Comparison of ENCODE assay signal across 8 cellular contexts in genomic region chr11:57647960-57648776, GRCh38. TPM values are rescaled to one million over a fixed set of nuclear protein-coding genes. Genes with fewer than 3 reads are reported as not detected.
DNase-seq lines count a peak whose midpoint lies in the region; ATAC-seq and TF ChIP-seq lines count a peak whose summit lies in the region.

No MANE protein-coding gene starts in this region.

- H3K36me3 Mint-ChIP-seq in activated CD4-positive, alpha-beta T cell treated with anti-CD3 and anti-CD28 coated beads, Interleukin-2, amount 10 ng/mL, durations not matched to agents 24 days and 14 days (ENCODE audit: low read depth) = no peaks in the 10 kb centered on the region
- no peaks in the 10 kb centered on the region for H3K36me3 Mint-ChIP-seq in stimulated activated memory B cell treated with anti-CD40 and anti-IgM and Interleukin-4, amounts not matched to agents 10 μg/mL and 1 μg/mL and 100 μg/mL, for 72 hours

- H3K27me3 Mint-ChIP-seq in activated CD4-positive, alpha-beta T cell treated with anti-CD3 and anti-CD28 coated beads, Interleukin-2, amount 10 ng/mL, durations not matched to agents 24 days and 14 days = peaks cover 39% of the 10 kb centered on the region
- peaks cover 80% of the 10 kb centered on the region for H3K27me3 Mint-ChIP-seq in stimulated activated memory B cell treated with anti-CD40 and anti-IgM and Interleukin-4, amounts not matched to agents 10 μg/mL and 1 μg/mL and 100 μg/mL, for 72 hours

- H3K4me3 Mint-ChIP-seq in activated CD4-positive, alpha-beta T cell treated with anti-CD3 and anti-CD28 coated beads, Interleukin-2, amount 10 ng/mL, durations not matched to agents 24 days and 14 days = peak overlapping the region; percentile 86
- peak overlapping the region; percentile 72 for H3K4me3 Mint-ChIP-seq in stimulated activated memory B cell treated with anti-CD40 and anti-IgM and Interleukin-4, amounts not matched to agents 10 μg/mL and 1 μg/mL and 100 μg/mL, for 72 hours

- H3K4me3 ChIP-seq in fibroblast of the aortic adventitia (ENCODE audit: low read depth, low read length) = peak overlapping the region; percentile 74

- TF ChIP-seq CTCF in fibroblast of the aortic adventitia (IDR thresholded peaks at IDR 0.05; ENCODE audit: insufficient read depth, low read length) = no peak

- H3K9me3 Mint-ChIP-seq in activated CD4-positive, alpha-beta T cell treated with anti-CD3 and anti-CD28 coated beads, Interleukin-2, amount 10 ng/mL, durations not matched to agents 24 days and 14 days = no peaks in the 10 kb centered on the region
- H3K9me3 Mint-ChIP-seq in stimulated activated memory B cell treated with anti-CD40 and anti-IgM and Interleukin-4, amounts not matched to agents 10 μg/mL and 1 μg/mL and 100 μg/mL, for 72 hours = no peaks in the 10 kb centered on the region

- peak overlapping the region; percentile 70 for H3K27ac Mint-ChIP-seq in activated CD4-positive, alpha-beta T cell treated with anti-CD3 and anti-CD28 coated beads, Interleukin-2, amount 10 ng/mL, durations not matched to agents 24 days and 14 days
- peak overlapping the region; percentile 57 for H3K27ac Mint-ChIP-seq in stimulated activated memory B cell treated with anti-CD40 and anti-IgM and Interleukin-4, amounts not matched to agents 10 μg/mL and 1 μg/mL and 100 μg/mL, for 72 hours

- peaks cover 52% of the 10 kb centered on the region for H3K4me1 Mint-ChIP-seq in activated CD4-positive, alpha-beta T cell treated with anti-CD3 and anti-CD28 coated beads, Interleukin-2, amount 10 ng/mL, durations not matched to agents 24 days and 14 days
- H3K4me1 Mint-ChIP-seq in stimulated activated memory B cell treated with anti-CD40 and anti-IgM and Interleukin-4, amounts not matched to agents 10 μg/mL and 1 μg/mL and 100 μg/mL, for 72 hours = peaks cover 54% of the 10 kb centered on the region

- intact Hi-C loops in activated CD4-positive, alpha-beta T cell treated with anti-CD3 and anti-CD28 coated beads, Interleukin-2, amount 10 ng/mL, durations not matched to agents 24 days and 14 days (cut with micrococcal nuclease) = loop anchor here (5.0 kb wide), 1 partner anchor 311 kb away; the partner anchor contains the start of genes P2RX3 and SSRP1

- DNase-seq in activated CD4-positive, alpha-beta T cell treated with anti-CD3 and anti-CD28 coated beads, Interleukin-2, amount 10 ng/mL, durations not matched to agents 24 days and 14 days = peak; percentile 61
- DNase-seq in activated CD4-positive, alpha-beta T cell treated with anti-CD3 and anti-CD28 coated beads, Interleukin-2, amount 50 U/mL, for 48 hours = no peak
- DNase-seq in fibroblast of the aortic adventitia (ENCODE audit: low read depth) = no peak
- no peak for DNase-seq in hepatic stellate cell (ENCODE audit: low spot score)
- no peak for DNase-seq in NCI-H146 treated with DMSO at 0.1 percent for 48 hours (lab: John Stamatoyannopoulos, UW; ENCODE audit: unreplicated experiment)

- ATAC-seq in SK-N-SH treated with all-trans-retinoic acid at 6 μM for 48 hours (peak; percentile 40), HG02852 (IDR thresholded peaks at IDR 0.05; ENCODE audit: unreplicated experiment) (no peak)
- ATAC-seq in stimulated activated memory B cell treated with anti-CD40 and anti-IgM and Interleukin-4, amounts not matched to agents 10 μg/mL and 1 μg/mL and 100 μg/mL, for 72 hours = no peak

TF ChIP-seq in SK-N-SH treated with all-trans-retinoic acid at 6 μM for 48 hours, 23 proteins besides CTCF, POLR2A, EP300 and RAD21:
- TF ChIP-seq GLIS3 (CRISPR knock-in tag; IDR thresholded peaks at IDR 0.05) (no peak), BACH2 (CRISPR knock-in tag; IDR thresholded peaks at IDR 0.05; ENCODE audit: borderline replicate concordance) (no peak), ESRRG (CRISPR knock-in tag; IDR thresholded peaks at IDR 0.05) (no peak), PPARA (CRISPR knock-in tag; IDR thresholded peaks at IDR 0.05; ENCODE audit: borderline replicate concordance) (no peak), ZC3H10 (CRISPR knock-in tag; IDR thresholded peaks at IDR 0.05) (no peak), RARB (CRISPR knock-in tag; IDR thresholded peaks at IDR 0.05) (no peak), ZFP3 (CRISPR knock-in tag; IDR thresholded peaks at IDR 0.05) (no peak), ZNF8 (CRISPR knock-in tag; IDR thresholded peaks at IDR 0.05) (no peak)
TF ChIP-seq in SK-N-SH treated with all-trans-retinoic acid at 6 μM for 48 hours: peak in this region for 0.

RNA-seq across cellular contexts. Expression of gene YPEL4, which starts 1.5 kb away (rescaled TPM):
- total RNA-seq in activated CD4-positive, alpha-beta T cell treated with anti-CD3 and anti-CD28 coated beads, Interleukin-2, amount 10 ng/mL, durations not matched to agents 24 days and 14 days = 0.40 and 0.47 TPM in 2 replicates
- 1.4 and 1.7 TPM in 2 replicates for total RNA-seq in fibroblast of the aortic adventitia (ENCODE audit: low replicate concordance)

RNA-seq across cellular contexts. Expression of gene CLP1, which starts 9.4 kb away (rescaled TPM):
- total RNA-seq in activated CD4-positive, alpha-beta T cell treated with anti-CD3 and anti-CD28 coated beads, Interleukin-2, amount 10 ng/mL, durations not matched to agents 24 days and 14 days = 18.5 and 19.8 TPM in 2 replicates
- 12.6 and 16.2 TPM in 2 replicates for total RNA-seq in fibroblast of the aortic adventitia (ENCODE audit: low replicate concordance)

RNA-seq across cellular contexts. Expression of gene ZDHHC5, which starts 19.7 kb away (rescaled TPM):
- total RNA-seq in activated CD4-positive, alpha-beta T cell treated with anti-CD3 and anti-CD28 coated beads, Interleukin-2, amount 10 ng/mL, durations not matched to agents 24 days and 14 days = 78.4 and 80.9 TPM in 2 replicates
- total RNA-seq in fibroblast of the aortic adventitia (ENCODE audit: low replicate concordance) = 30.0 and 49.6 TPM in 2 replicates

RNA-seq across cellular contexts. Expression of gene SERPING1, which starts 50.7 kb away (rescaled TPM):
- total RNA-seq in activated CD4-positive, alpha-beta T cell treated with anti-CD3 and anti-CD28 coated beads, Interleukin-2, amount 10 ng/mL, durations not matched to agents 24 days and 14 days = 0.14 and 0.28 TPM in 2 replicates
- total RNA-seq in fibroblast of the aortic adventitia (ENCODE audit: low replicate concordance) = 64.9 and 77.0 TPM in 2 replicates
